Comparison of ENCODE assay signal across 20 cellular contexts in genomic region chr11:125414121-125414520, GRCh38.
"Had no signal": no experiment of that assay in that cellular context is flagged by ENCODE, and none has a peak within 500 bp of the region (broad histone marks: within the 10 kb centered on the region; RNA-seq: fewer than 3 reads in every experiment).

No MANE protein-coding gene starts in this region.

- H3K36me3 ChIP-seq: SJSA1 had no signal

- H3K27ac ChIP-seq: HL-60, SJSA1, SK-N-MC had no signal

- H3K27me3 ChIP-seq: SJSA1 had no signal

- H3K4me1 ChIP-seq: SJSA1 had no signal

- DNase-seq: KBM-7, MM.1S, NCI-H1092 treated with DMSO at 0.1 percent for 48 hours, NCI-H1436, NCI-H187, NCI-H2029, NCI-H2081 treated with DMSO at 0.1 percent for 48 hours, NCI-H2171, NCI-H226, NCI-H446, NCI-H510A, NCI-H524 treated with DMSO at 0.1 percent for 48 hours, NCI-H69, NCI-H774, Right ventricle myocardium superior, RPMI8226, SIG-M5 had no signal

- H3K9me3 ChIP-seq: SJSA1 had no signal

- H3K4me3 ChIP-seq: SJSA1, SK-N-MC had no signal
